In the genomic region with DNA sequence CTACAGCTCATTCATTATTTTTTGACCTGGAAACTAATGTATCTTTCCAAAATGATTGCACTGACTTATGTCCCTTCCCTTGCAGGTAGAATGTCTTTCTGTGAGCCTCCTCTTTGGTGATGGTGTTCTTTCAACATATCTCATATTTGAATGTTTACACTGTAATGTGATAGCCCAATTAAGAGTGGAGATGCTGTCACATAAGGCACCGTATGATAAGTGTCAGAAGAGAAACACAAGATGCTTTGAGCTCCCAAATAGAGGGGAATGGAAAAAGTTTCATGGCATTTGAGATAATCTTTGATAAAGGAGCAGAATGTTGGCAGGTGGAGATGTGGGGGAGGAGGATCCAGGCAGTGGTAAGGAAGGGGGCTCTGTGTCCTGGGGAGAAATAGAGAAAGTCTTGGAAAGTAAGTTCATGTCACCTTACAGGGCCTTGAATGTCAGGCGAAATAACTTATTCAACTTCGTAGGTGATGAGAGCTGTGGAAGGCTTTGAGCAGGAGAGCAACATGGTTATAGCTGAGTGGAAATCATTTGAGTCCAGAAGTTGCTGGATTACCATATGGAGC, we compare ENCODE assay signal across 19 cellular contexts. TPM values are rescaled to one million over a fixed set of nuclear protein-coding genes. Genes with fewer than 3 reads are reported as not detected.
A peak's percentile ranks its signal among the peaks of the same experiment; 100 is the strongest.
DNase-seq lines count a peak whose midpoint lies in the region; ATAC-seq, FAIRE-seq and TF ChIP-seq lines count a peak whose summit lies in the region.
"Had no signal": no experiment of that assay in that cellular context is flagged by ENCODE, and none has a peak within 500 bp of the region (broad histone marks: within the 10 kb centered on the region; RNA-seq: fewer than 3 reads in every experiment).

No MANE protein-coding gene starts in this region.

- H3K9me3 ChIP-seq in HepG2 (ENCODE audit: low read length) (no peaks in the 10 kb centered on the region), right lobe of liver (no peaks in the 10 kb centered on the region)
- H3K9me3 ChIP-seq: lower lobe of right lung, right atrium auricular region had no signal

- H3K27me3 ChIP-seq in HepG2 (ENCODE audit: control insufficient read depth in 1 of 2, insufficient read depth in 2 of 2, low read length in 2 of 2) = no peaks in the 10 kb centered on the region
- no peaks in the 10 kb centered on the region for H3K27me3 ChIP-seq in right lobe of liver
- H3K27me3 ChIP-seq: right atrium auricular region had no signal

- H3K79me2 ChIP-seq in HepG2 (ENCODE audit: insufficient read depth, low read length) = peaks cover 96% of the 10 kb centered on the region

- intact Hi-C loops in HepG2 (cut with micrococcal nuclease; ENCODE audit: unreplicated experiment) (no loop called here), right lobe of liver (cut with DNase I) (no loop called here), MCF 10A (cut with micrococcal nuclease) (no loop called here)

- H3K4me1 ChIP-seq in HepG2 (ENCODE audit: insufficient read depth, low read length) (peaks cover 86% of the 10 kb centered on the region), right lobe of liver (peaks cover 0 to 59% (median 17%) of the 10 kb centered on the region in 4 donors)

- peaks cover 39% of the 10 kb centered on the region for H3K4me1 Mint-ChIP-seq in type B pancreatic cell (ENCODE audit: unreplicated experiment)
- peaks cover 6% of the 10 kb centered on the region for H3K4me1 Mint-ChIP-seq in MCF 10A (ENCODE audit: insufficient read depth, unreplicated experiment)
- H3K4me1 Mint-ChIP-seq: natural killer cell had no signal

- H3K4me2 ChIP-seq in HepG2 (ENCODE audit: low read depth, low read length) = no peak overlapping the region

- POLR2A ChIA-PET in HepG2 (lab: Yijun Ruan, JAX) = no interaction called here
- POLR2A ChIA-PET in MCF 10A (lab: Yijun Ruan, JAX) = no interaction called here

- H3K27ac ChIP-seq in HepG2 (ENCODE audit: extremely low read length, insufficient read depth, low read length) (peak overlapping the region; percentile 6), right lobe of liver (peak overlapping the region in 1 of 3 donors; percentile 65)
- H3K27ac ChIP-seq: lower lobe of right lung had no signal

- H4K20me1 ChIP-seq in HepG2 (ENCODE audit: insufficient read depth, low read length) = peaks cover 88% of the 10 kb centered on the region

- no peak overlapping the region for H3K9ac ChIP-seq in HepG2 (ENCODE audit: insufficient read depth, low read depth, low read length)

- no peak for TF ChIP-seq POLR2A in HepG2 (IDR thresholded peaks at IDR 0.05; ENCODE audit: insufficient read depth in 1 of 2, low read depth in 2 of 2, low read length in 2 of 2)
- TF ChIP-seq POLR2A in right lobe of liver (IDR thresholded peaks at IDR 0.05) = no peak

- TF ChIP-seq EP300 in HepG2 (IDR thresholded peaks at IDR 0.05; ENCODE audit: low read depth in 2 of 2, low read length in 2 of 2) = no peak
- no peak for TF ChIP-seq EP300 in HepG2 (CRISPR knock-in tag; IDR thresholded peaks at IDR 0.05; ENCODE audit: borderline replicate concordance)

- ATAC-seq in HepG2 = no peak
- no peak for ATAC-seq in right lobe of liver
- no peak for ATAC-seq in GM19395 (IDR thresholded peaks at IDR 0.05; ENCODE audit: unreplicated experiment)
- no peak for ATAC-seq in GM18868 (IDR thresholded peaks at IDR 0.05; ENCODE audit: unreplicated experiment)
- ATAC-seq: lower lobe of right lung, natural killer cell had no signal

- H3K36me3 Mint-ChIP-seq in type B pancreatic cell = peaks cover 13% of the 10 kb centered on the region
- H3K36me3 Mint-ChIP-seq in MCF 10A (ENCODE audit: insufficient read depth, unreplicated experiment) = no peaks in the 10 kb centered on the region
- H3K36me3 Mint-ChIP-seq: natural killer cell had no signal

- TF ChIP-seq CTCF in HepG2 (CRISPR knock-in tag; IDR thresholded peaks at IDR 0.05) (no peak), right lobe of liver (IDR thresholded peaks at IDR 0.05) (no peak), type B pancreatic cell (conservative IDR thresholded peaks at IDR 0.05) (no peak), MCF 10A (IDR thresholded peaks at IDR 0.05; ENCODE audit: unreplicated experiment) (no peak)

- no peak overlapping the region for H3K4me3 ChIP-seq in HepG2 (replicated peaks in 1 of 3; ENCODE audit: insufficient read depth in 1 of 3, low read depth in 2 of 3, low read length in 3 of 3)
- no peak overlapping the region for H3K4me3 ChIP-seq in right lobe of liver
- H3K4me3 ChIP-seq: lower lobe of right lung, right atrium auricular region had no signal

- H3K27me3 Mint-ChIP-seq in type B pancreatic cell = no peaks in the 10 kb centered on the region
- H3K27me3 Mint-ChIP-seq in MCF 10A (ENCODE audit: insufficient read depth, unreplicated experiment) = no peaks in the 10 kb centered on the region

- no peak for FAIRE-seq in HepG2 (lab: Jason Lieb, UNC)
- FAIRE-seq: colon had no signal

- no peaks in the 10 kb centered on the region for H3K9me3 Mint-ChIP-seq in type B pancreatic cell
- H3K9me3 Mint-ChIP-seq in MCF 10A (ENCODE audit: unreplicated experiment) = peaks cover 7% of the 10 kb centered on the region
- H3K9me3 Mint-ChIP-seq: natural killer cell; T-helper 2 cell treated with Interferon-gamma antibody and Interleukin-4, amounts not matched to agents 5 μg/mL and 100 μg/mL, for 36 hours had no signal

- WGBS in HepG2 (ENCODE audit: low lambda C conversion rate) = 92% methylated on average over 3 of the region's 3 CpGs
- WGBS in right lobe of liver (ENCODE audit: insufficient coverage, low coverage, low lambda C conversion rate, missing lambda C conversion rate) = 67% methylated on average over 3 of the region's 3 CpGs

- no peak overlapping the region for H3K4me3 Mint-ChIP-seq in type B pancreatic cell
- H3K4me3 Mint-ChIP-seq in MCF 10A (ENCODE audit: unreplicated experiment) = no peak overlapping the region
- H3K4me3 Mint-ChIP-seq: natural killer cell; T-helper 2 cell treated with Interferon-gamma antibody and Interleukin-4, amounts not matched to agents 5 μg/mL and 100 μg/mL, for 36 hours had no signal

- H3K27ac Mint-ChIP-seq in type B pancreatic cell (peak overlapping the region; percentile 42), MCF 10A (ENCODE audit: low read depth, unreplicated experiment) (no peak overlapping the region)
- H3K27ac Mint-ChIP-seq: natural killer cell; T-helper 2 cell treated with Interferon-gamma antibody and Interleukin-4, amounts not matched to agents 5 μg/mL and 100 μg/mL, for 36 hours had no signal

- H2AFZ ChIP-seq in HepG2 (ENCODE audit: low read length) = no peak overlapping the region

- CTCF ChIA-PET in HepG2 (lab: Yijun Ruan, JAX; ENCODE audit: low intra/inter-chr PET ratio, low total read pairs) (no interaction called here), MCF 10A (lab: Yijun Ruan, JAX) (interaction anchor here (0.6 kb wide), 2 partner anchors 232 to 469 kb away, joined by 3 read pairs; no protein-coding TSS in a partner anchor)

- DNase-seq in HepG2 (ENCODE audit: low spot score) (no peak), right lobe of liver (no peak), NCI-H748 treated with DMSO at 0.1 percent for 48 hours (lab: John Stamatoyannopoulos, UW) (peak; percentile 3), left kidney (ENCODE audit: low read depth, low spot score) (peak; percentile 46), type B pancreatic cell (ENCODE audit: extremely low spot score, unreplicated experiment) (no peak), MCF 10A (ENCODE audit: unreplicated experiment) (no peak)
- DNase-seq: activated CD4-positive, alpha-beta T cell treated with anti-CD3 and anti-CD28 coated beads for 48 hours; activated naive CD4-positive, alpha-beta T cell; aorta; lower lobe of right lung; natural killer cell; NCI-H2107 had no signal

- no peak for TF ChIP-seq RAD21 in HepG2 (CRISPR knock-in tag; IDR thresholded peaks at IDR 0.05)

- peaks cover 0 to 2% of the 10 kb centered on the region in 2 experiments; a peak in 3 of 5 replicates for H3K36me3 ChIP-seq in HepG2 (replicated peaks in 1 of 2; ENCODE audit: control insufficient read depth in 1 of 2, insufficient read depth in 2 of 2, low read length in 2 of 2)
- no peaks in the 10 kb centered on the region for H3K36me3 ChIP-seq in right lobe of liver
- H3K36me3 ChIP-seq: lower lobe of right lung, right atrium auricular region had no signal

- BruUV-seq in HepG2 (replicated peaks; lab: Mats Ljungman, UMichigan) (no TSS peak), MCF 10A (replicated peaks; lab: Mats Ljungman, UMichigan) (no TSS peak)

- in situ Hi-C loops in HepG2 (cut with HindIII; ENCODE audit: extremely low pct_ligation_motif_present, low pct_unique_long_range_greater_than_20kb) = no loop called here

RNA-seq across cellular contexts. Expression of gene RNF113B, which starts 10.2 kb away (rescaled TPM):
- total RNA-seq in HepG2 (2016; rRNA removed; fragmentation: Illumina TruSeq; extraction: Trizol) = not detected in 2 replicates
- not detected in 2 replicates for total RNA-seq in HepG2 (2016; cell fraction: cytosol; rRNA removed; fragmentation: Illumina TruSeq; extraction: Trizol; ENCODE audit: low read depth)
- not detected in 2 replicates for total RNA-seq in HepG2 (2016; cell fraction: insoluble cytoplasmic fraction; rRNA removed; fragmentation: Illumina TruSeq; extraction: Trizol)
- not detected in 2 replicates for total RNA-seq in HepG2 (2016; cell fraction: membrane; rRNA removed; fragmentation: Illumina TruSeq; extraction: Trizol)
- total RNA-seq in HepG2 (2016; cell fraction: nucleus; rRNA removed; fragmentation: Illumina TruSeq; extraction: Trizol) = not detected in 2 replicates
- not detected in 2 replicates for polyA plus RNA-seq in HepG2 (2011; rRNA removed)
- not detected in 2 replicates for polyA plus RNA-seq in HepG2 (2011; cell fraction: cytosol; rRNA removed)
- not detected in 2 replicates for polyA plus RNA-seq in HepG2 (2011; cell fraction: nucleus; rRNA removed)
- polyA plus RNA-seq in HepG2 (2012) = 0.15 TPM in 1 of 2 replicates, not detected in the other
- polyA plus RNA-seq in HepG2 (2016; cell fraction: cytosol; fragmentation: Illumina TruSeq; extraction: Trizol; ENCODE audit: low read depth) = not detected in 2 replicates
- not detected in 2 replicates for polyA plus RNA-seq in HepG2 (2016; cell fraction: insoluble cytoplasmic fraction; fragmentation: Illumina TruSeq; extraction: Trizol; ENCODE audit: low read depth)
- polyA plus RNA-seq in HepG2 (2016; cell fraction: membrane; fragmentation: Illumina TruSeq; extraction: Trizol; ENCODE audit: low read depth) = not detected in 2 replicates
- not detected in 2 replicates for polyA plus RNA-seq in HepG2 (2016; cell fraction: nucleus; fragmentation: Illumina TruSeq; extraction: Trizol; ENCODE audit: insufficient read depth, low read depth)
- polyA minus RNA-seq in HepG2 (2011; rRNA and poly(A)+ RNA removed; ENCODE audit: low replicate concordance) = not detected in 2 replicates
- polyA minus RNA-seq in HepG2 (2011; cell fraction: cytosol; rRNA and poly(A)+ RNA removed) = not detected in 2 replicates
- polyA minus RNA-seq in HepG2 (2011; cell fraction: nucleus; rRNA and poly(A)+ RNA removed) = not detected in 2 replicates
- not detected for total RNA-seq in right lobe of liver
- total RNA-seq in type B pancreatic cell (ENCODE audit: low replicate concordance) = not detected in 2 replicates
- total RNA-seq in MCF 10A (2022) = not detected in 2 replicates
- total RNA-seq: aorta, epithelial cell of proximal tubule, lower lobe of right lung, natural killer cell, right atrium auricular region, subcutaneous adipose tissue had no signal
- polyA plus RNA-seq: aorta had no signal

RNA-seq across cellular contexts. Expression of gene FARP1, which starts 44.3 kb away (rescaled TPM):
- total RNA-seq in HepG2 (2016; rRNA removed; fragmentation: Illumina TruSeq; extraction: Trizol) (70.1 and 70.6 TPM in 2 replicates), right lobe of liver (100 to 1,000 TPM in 1 of 6 experiments, 10 to 100 TPM in 5; 44.9 to 104 (median 80.0) TPM), type B pancreatic cell (ENCODE audit: low replicate concordance) (195 and 301 TPM in 2 replicates), MCF 10A (2022) (20.7 and 30.1 TPM in 2 replicates)
- 91.6 and 94.1 TPM in 2 replicates for total RNA-seq in HepG2 (2016; cell fraction: cytosol; rRNA removed; fragmentation: Illumina TruSeq; extraction: Trizol; ENCODE audit: low read depth)
- 64.4 and 75.8 TPM in 2 replicates for total RNA-seq in HepG2 (2016; cell fraction: insoluble cytoplasmic fraction; rRNA removed; fragmentation: Illumina TruSeq; extraction: Trizol)
- 122 and 143 TPM in 2 replicates for total RNA-seq in HepG2 (2016; cell fraction: membrane; rRNA removed; fragmentation: Illumina TruSeq; extraction: Trizol)
- total RNA-seq in HepG2 (2016; cell fraction: nucleus; rRNA removed; fragmentation: Illumina TruSeq; extraction: Trizol) = 136 and 157 TPM in 2 replicates
- 109 and 126 TPM in 2 replicates for polyA plus RNA-seq in HepG2 (2011; rRNA removed)
- polyA plus RNA-seq in HepG2 (2011; cell fraction: cytosol; rRNA removed) = 71.5 and 112 TPM in 2 replicates
- 463 and 562 TPM in 2 replicates for polyA plus RNA-seq in HepG2 (2011; cell fraction: nucleus; rRNA removed)
- polyA plus RNA-seq in HepG2 (2012) = 322 and 394 TPM in 2 replicates
- 109 and 112 TPM in 2 replicates for polyA plus RNA-seq in HepG2 (2016; cell fraction: cytosol; fragmentation: Illumina TruSeq; extraction: Trizol; ENCODE audit: low read depth)
- 77.6 and 113 TPM in 2 replicates for polyA plus RNA-seq in HepG2 (2016; cell fraction: insoluble cytoplasmic fraction; fragmentation: Illumina TruSeq; extraction: Trizol; ENCODE audit: low read depth)
- polyA plus RNA-seq in HepG2 (2016; cell fraction: membrane; fragmentation: Illumina TruSeq; extraction: Trizol; ENCODE audit: low read depth) = 192 and 207 TPM in 2 replicates
- 224 and 256 TPM in 2 replicates for polyA plus RNA-seq in HepG2 (2016; cell fraction: nucleus; fragmentation: Illumina TruSeq; extraction: Trizol; ENCODE audit: insufficient read depth, low read depth)
- 0.68 and 162 TPM in 2 replicates for polyA minus RNA-seq in HepG2 (2011; rRNA and poly(A)+ RNA removed; ENCODE audit: low replicate concordance)
- polyA minus RNA-seq in HepG2 (2011; cell fraction: cytosol; rRNA and poly(A)+ RNA removed) = 152 and 206 TPM in 2 replicates
- polyA minus RNA-seq in HepG2 (2011; cell fraction: nucleus; rRNA and poly(A)+ RNA removed) = 598 and 660 TPM in 2 replicates

Comparison
In these comparisons a context has a peak if more than half of its experiments do, and no peak if none do; other contexts are left out.
1. DNase-seq: peak in NCI-H748 treated with DMSO at 0.1 percent for 48 hours (single experiment) and left kidney (single experiment); none in HepG2 (single experiment), right lobe of liver (0 of 3), type B pancreatic cell (single experiment) and MCF 10A (single experiment).